8 cellular contexts compared by ENCODE assay signal in genomic region chr7:129824291-129825004, GRCh38.
DNase-seq lines count a peak whose midpoint lies in the region; ATAC-seq, FAIRE-seq and TF ChIP-seq lines count a peak whose summit lies in the region.

No MANE protein-coding gene starts in this region.

- no peaks in the 10 kb centered on the region for H3K9me3 Mint-ChIP-seq in activated CD4-positive, alpha-beta T cell treated with anti-CD3 and anti-CD28 coated beads, Interleukin-2, amount 10 ng/mL, durations not matched to agents 24 days and 14 days
- no peaks in the 10 kb centered on the region for H3K9me3 Mint-ChIP-seq in activated T-helper 1 cell treated with anti-CD3 and anti-CD28 coated beads, Interleukin-12 subunit alpha, Interleukin-12 subunit beta, Interleukin-2, Interleukin-4 antibody, amounts not matched to agents 30 ng/mL and 10 ng/mL and 1 ng/mL, durations not matched to agents 14 hours and 24 hours and 36 hours
- no peaks in the 10 kb centered on the region for H3K9me3 Mint-ChIP-seq in immature natural killer cell

- no peaks in the 10 kb centered on the region for H3K9me3 ChIP-seq in thoracic aorta

- H3K27me3 ChIP-seq in thoracic aorta (replicated peaks; ENCODE audit: insufficient read depth), result no peaks in the 10 kb centered on the region

- no peak overlapping the region for H3K27ac ChIP-seq in thoracic aorta

- intact Hi-C loops in activated CD4-positive, alpha-beta T cell treated with anti-CD3 and anti-CD28 coated beads, Interleukin-2, amount 10 ng/mL, durations not matched to agents 24 days and 14 days (cut with micrococcal nuclease), result loop anchor here (1.0 to 10.0 kb wide), 8 partner anchors 123 to 600 kb away; no protein-coding TSS in a partner anchor
- intact Hi-C loops in activated T-helper 1 cell treated with anti-CD3 and anti-CD28 coated beads, Interleukin-12 subunit alpha, Interleukin-12 subunit beta, Interleukin-2, Interleukin-4 antibody, amounts not matched to agents 30 ng/mL and 10 ng/mL and 1 ng/mL, durations not matched to agents 14 hours and 24 hours and 36 hours (cut with micrococcal nuclease), result loop anchor here (1.0 to 5.0 kb wide), 11 partner anchors 44 to 600 kb away; partner anchors contain the start of genes AHCYL2, NRF1, SMKR1 and STRIP2

- H3K27me3 Mint-ChIP-seq in activated CD4-positive, alpha-beta T cell treated with anti-CD3 and anti-CD28 coated beads, Interleukin-2, amount 10 ng/mL, durations not matched to agents 24 days and 14 days, result peaks cover 4% of the 10 kb centered on the region
- H3K27me3 Mint-ChIP-seq in activated T-helper 1 cell treated with anti-CD3 and anti-CD28 coated beads, Interleukin-12 subunit alpha, Interleukin-12 subunit beta, Interleukin-2, Interleukin-4 antibody, amounts not matched to agents 30 ng/mL and 10 ng/mL and 1 ng/mL, durations not matched to agents 14 hours and 24 hours and 36 hours (ENCODE audit: insufficient read depth), result no peaks in the 10 kb centered on the region
- peaks cover 8 to 16% (median 12%) of the 10 kb centered on the region in 3 donors for H3K27me3 Mint-ChIP-seq in immature natural killer cell (ENCODE audit: low read depth in 3 of 3)

- DNase-seq in activated CD4-positive, alpha-beta T cell treated with anti-CD3 and anti-CD28 coated beads, Interleukin-2, amount 10 ng/mL, durations not matched to agents 24 days and 14 days, result no peak
- DNase-seq in activated CD4-positive, alpha-beta T cell treated with anti-CD3 and anti-CD28 coated beads for 4 hours, result no peak
- DNase-seq in activated T-helper 1 cell treated with anti-CD3 and anti-CD28 coated beads, Interleukin-12 subunit alpha, Interleukin-12 subunit beta, Interleukin-2, Interleukin-4 antibody, amounts not matched to agents 30 ng/mL and 10 ng/mL and 1 ng/mL, durations not matched to agents 14 hours and 24 hours and 36 hours (ENCODE audit: low spot score), result no peak
- DNase-seq in immature natural killer cell, result peak in 2 of 3 donors; percentile 32 to 36
- DNase-seq in thoracic aorta (ENCODE audit: low spot score), result no peak
- DNase-seq in UCSD-AML1 (lab: John Stamatoyannopoulos, UW; ENCODE audit: unreplicated experiment), result no peak
- DNase-seq in D721Med (ENCODE audit: insufficient read length, low spot score), result no peak

- TF ChIP-seq CTCF in thoracic aorta (IDR thresholded peaks at IDR 0.05), result no peak
- no peak for TF ChIP-seq CTCF in D721Med (IDR thresholded peaks at IDR 0.05; ENCODE audit: insufficient read depth, missing control alignments)

- peak overlapping the region; percentile 94 for H3K4me3 Mint-ChIP-seq in activated CD4-positive, alpha-beta T cell treated with anti-CD3 and anti-CD28 coated beads, Interleukin-2, amount 10 ng/mL, durations not matched to agents 24 days and 14 days
- peak overlapping the region; percentile 89 for H3K4me3 Mint-ChIP-seq in activated T-helper 1 cell treated with anti-CD3 and anti-CD28 coated beads, Interleukin-12 subunit alpha, Interleukin-12 subunit beta, Interleukin-2, Interleukin-4 antibody, amounts not matched to agents 30 ng/mL and 10 ng/mL and 1 ng/mL, durations not matched to agents 14 hours and 24 hours and 36 hours
- peak overlapping the region; percentile 79 to 89 (median 80) for H3K4me3 Mint-ChIP-seq in immature natural killer cell

- peaks cover 4% of the 10 kb centered on the region for H3K36me3 ChIP-seq in thoracic aorta

- H3K4me1 Mint-ChIP-seq in activated CD4-positive, alpha-beta T cell treated with anti-CD3 and anti-CD28 coated beads, Interleukin-2, amount 10 ng/mL, durations not matched to agents 24 days and 14 days, result peaks cover 8% of the 10 kb centered on the region
- peaks cover 4% of the 10 kb centered on the region for H3K4me1 Mint-ChIP-seq in activated T-helper 1 cell treated with anti-CD3 and anti-CD28 coated beads, Interleukin-12 subunit alpha, Interleukin-12 subunit beta, Interleukin-2, Interleukin-4 antibody, amounts not matched to agents 30 ng/mL and 10 ng/mL and 1 ng/mL, durations not matched to agents 14 hours and 24 hours and 36 hours (ENCODE audit: low read depth)
- H3K4me1 Mint-ChIP-seq in immature natural killer cell, result peaks cover 14 to 18% of the 10 kb centered on the region in 2 donors

- no peak overlapping the region for H3K27ac Mint-ChIP-seq in activated CD4-positive, alpha-beta T cell treated with anti-CD3 and anti-CD28 coated beads, Interleukin-2, amount 10 ng/mL, durations not matched to agents 24 days and 14 days
- H3K27ac Mint-ChIP-seq in activated T-helper 1 cell treated with anti-CD3 and anti-CD28 coated beads, Interleukin-12 subunit alpha, Interleukin-12 subunit beta, Interleukin-2, Interleukin-4 antibody, amounts not matched to agents 30 ng/mL and 10 ng/mL and 1 ng/mL, durations not matched to agents 14 hours and 24 hours and 36 hours, result no peak overlapping the region
- no peak overlapping the region for H3K27ac Mint-ChIP-seq in immature natural killer cell

- H3K36me3 Mint-ChIP-seq in activated CD4-positive, alpha-beta T cell treated with anti-CD3 and anti-CD28 coated beads, Interleukin-2, amount 10 ng/mL, durations not matched to agents 24 days and 14 days (ENCODE audit: low read depth), result no peaks in the 10 kb centered on the region
- no peaks in the 10 kb centered on the region for H3K36me3 Mint-ChIP-seq in activated T-helper 1 cell treated with anti-CD3 and anti-CD28 coated beads, Interleukin-12 subunit alpha, Interleukin-12 subunit beta, Interleukin-2, Interleukin-4 antibody, amounts not matched to agents 30 ng/mL and 10 ng/mL and 1 ng/mL, durations not matched to agents 14 hours and 24 hours and 36 hours (ENCODE audit: low read depth)
- peaks cover 0 to 5% (median 4%) of the 10 kb centered on the region in 3 donors for H3K36me3 Mint-ChIP-seq in immature natural killer cell

- H3K4me3 ChIP-seq in thoracic aorta, result peak overlapping the region; percentile 97

- ATAC-seq in thoracic aorta (ENCODE audit: insufficient number of reproducible peaks, low FRiP score, low read depth) (no peak), GM18519 (IDR thresholded peaks at IDR 0.05; ENCODE audit: low FRiP score, unreplicated experiment) (no peak)

- peaks cover 0 to 22% of the 10 kb centered on the region in 2 donors for H3K4me1 ChIP-seq in thoracic aorta (ENCODE audit: control insufficient read depth in 1 of 2, low read depth in 2 of 2)

- FAIRE-seq in D721Med (lab: Jason Lieb, UNC), result no peak

Comparison
In these comparisons a context has a peak if more than half of its experiments do, and no peak if none do; other contexts are left out.
1. DNase-seq: peak in immature natural killer cell (2 of 3); none in activated CD4-positive, alpha-beta T cell treated with anti-CD3 and anti-CD28 coated beads, Interleukin-2, amount 10 ng/mL, durations not matched to agents 24 days and 14 days (single experiment), activated CD4-positive, alpha-beta T cell treated with anti-CD3 and anti-CD28 coated beads for 4 hours (0 of 2), activated T-helper 1 cell treated with anti-CD3 and anti-CD28 coated beads, Interleukin-12 subunit alpha, Interleukin-12 subunit beta, Interleukin-2, Interleukin-4 antibody, amounts not matched to agents 30 ng/mL and 10 ng/mL and 1 ng/mL, durations not matched to agents 14 hours and 24 hours and 36 hours (single experiment), thoracic aorta (single experiment), UCSD-AML1 (single experiment) and D721Med (single experiment).
2. Peak in every context shown above with its lines, with median percentiles within 50 percentile points of each other: H3K4me3 Mint-ChIP-seq.